23 cellular contexts compared by ENCODE assay signal in the genomic region with DNA sequence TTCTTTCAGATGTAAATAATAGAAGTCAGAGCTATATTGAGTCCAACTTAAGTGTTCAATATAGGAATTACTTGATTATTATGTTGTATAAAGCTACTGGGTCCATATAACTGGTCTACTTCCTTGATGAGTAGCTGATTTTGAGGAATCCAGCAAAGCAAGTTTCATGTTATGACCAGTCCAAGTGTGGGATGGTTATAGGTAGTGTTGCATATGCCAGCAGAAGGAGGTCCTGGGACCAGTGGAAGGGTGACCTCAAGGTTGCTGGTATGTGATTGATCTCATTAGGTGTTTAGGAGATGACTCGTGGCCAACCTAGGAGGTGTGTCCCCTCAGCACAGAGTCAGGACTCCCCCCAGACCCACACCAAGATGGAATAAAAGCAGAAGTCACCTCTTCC.
A peak's percentile ranks its signal among the peaks of the same experiment; 100 is the strongest.
DNase-seq lines count a peak whose midpoint lies in the region; ATAC-seq and TF ChIP-seq lines count a peak whose summit lies in the region.
"Had no signal": no experiment of that assay in that cellular context is flagged by ENCODE, and none has a peak within 500 bp of the region (broad histone marks: within the 10 kb centered on the region; RNA-seq: fewer than 3 reads in every experiment).

No MANE protein-coding gene starts in this region.

- H3K4me1 ChIP-seq in mammary epithelial cell (ENCODE audit: insufficient read depth, low read length) = peaks cover 4% of the 10 kb centered on the region
- no peaks in the 10 kb centered on the region for H3K4me1 ChIP-seq in breast epithelium
- H3K4me1 ChIP-seq in smooth muscle cell (ENCODE audit: low read depth) = peaks cover 4% of the 10 kb centered on the region
- H3K4me1 ChIP-seq: A549 had no signal

- dilution Hi-C loops in mammary epithelial cell (cut with HindIII; ENCODE audit: low sequenced_read_pairs) = no loop called here

- H3K27me3 ChIP-seq in mammary epithelial cell (ENCODE audit: insufficient read depth, low read length) (no peaks in the 10 kb centered on the region), breast epithelium (no peaks in the 10 kb centered on the region), smooth muscle cell (ENCODE audit: low read depth) (no peaks in the 10 kb centered on the region)
- H3K27me3 ChIP-seq: BE2C; BLaER1 treated with 17β-estradiol and CSF1 and Interleukin-3, amounts not matched to agents 10 nM and 100 nM had no signal

- no TSS peak for BruUV-seq in mammary epithelial cell (replicated peaks; lab: Mats Ljungman, UMichigan)

- H3K9me3 ChIP-seq in mammary epithelial cell (replicated peaks; ENCODE audit: insufficient read depth, low read length) (no peaks in the 10 kb centered on the region), breast epithelium (no peaks in the 10 kb centered on the region), smooth muscle cell (replicated peaks; ENCODE audit: low read depth) (no peaks in the 10 kb centered on the region)
- H3K9me3 ChIP-seq: A549; BE2C; BLaER1 treated with 17β-estradiol and CSF1 and Interleukin-3, amounts not matched to agents 10 nM and 100 nM had no signal

- intact Hi-C loops in mammary epithelial cell (cut with micrococcal nuclease) = loop anchor here (5.0 kb wide), 2 partner anchors 34 to 49 kb away; no protein-coding TSS in a partner anchor
- intact Hi-C loops in breast epithelium (cut with DNase I; ENCODE audit: low total_unique reads) = no loop called here

- H2AFZ ChIP-seq in mammary epithelial cell (ENCODE audit: low read depth, low read length) (no peak overlapping the region), smooth muscle cell (ENCODE audit: low read depth) (no peak overlapping the region)
- H2AFZ ChIP-seq: GM23248 had no signal

- no peaks in the 10 kb centered on the region for H3F3A ChIP-seq in smooth muscle cell (ENCODE audit: low read depth)

- TF ChIP-seq CTCF in mammary epithelial cell (conservative IDR thresholded peaks at IDR 0.05 in 1 of 2, IDR thresholded peaks at IDR 0.05 in 1 of 2; ENCODE audit: extremely low read depth in 1 of 2, insufficient read depth in 1 of 2, low read depth in 1 of 2, low read length in 2 of 2) (no peak), breast epithelium (IDR thresholded peaks at IDR 0.05) (no peak), smooth muscle cell (IDR thresholded peaks at IDR 0.05; ENCODE audit: borderline replicate concordance, insufficient read depth, poor library complexity, severe bottlenecking) (no peak)

- H3K36me3 ChIP-seq in mammary epithelial cell (ENCODE audit: insufficient read depth, low read length) (no peaks in the 10 kb centered on the region), breast epithelium (no peaks in the 10 kb centered on the region), smooth muscle cell (ENCODE audit: low read depth) (no peaks in the 10 kb centered on the region)
- H3K36me3 ChIP-seq: BE2C had no signal

- H3K9ac ChIP-seq in mammary epithelial cell (ENCODE audit: insufficient read depth, low read length) = no peak overlapping the region
- no peak overlapping the region for H3K9ac ChIP-seq in smooth muscle cell (ENCODE audit: low read depth)
- H3K9ac ChIP-seq: BLaER1 treated with 17β-estradiol and CSF1 and Interleukin-3, amounts not matched to agents 10 nM and 100 nM; GM23248 had no signal

- no peak overlapping the region for H3K4me3 ChIP-seq in mammary epithelial cell (replicated peaks in 1 of 3; ENCODE audit: insufficient read depth in 1 of 3, low read depth in 2 of 3, low read length in 3 of 3)
- no peak overlapping the region for H3K4me3 ChIP-seq in breast epithelium
- no peak overlapping the region for H3K4me3 ChIP-seq in smooth muscle cell
- H3K4me3 ChIP-seq: A549; BLaER1 treated with 17β-estradiol and CSF1 and Interleukin-3, amounts not matched to agents 10 nM and 100 nM; GM12878; GM23248 had no signal

- DNase-seq in mammary epithelial cell (peak; percentile 33), breast epithelium (ENCODE audit: low spot score in 2 of 2) (no peak), kidney tubule cell (ENCODE audit: low spot score) (peak; percentile 46), smooth muscle cell (lab: John Stamatoyannopoulos, UW; ENCODE audit: unreplicated experiment) (no peak)
- DNase-seq: 8988T; ACHN; AML-193; BE2C; CD4-positive, alpha-beta T cell; CD8-positive, alpha-beta memory T cell; DMS 273 treated with DMSO at 0.1 percent for 48 hours; DMS79; EL; GDM1; GM23248; H7; HCEC 1CT had no signal

- ATAC-seq in esophagus mucosa (peak; percentile 48), HG02759 (IDR thresholded peaks at IDR 0.05; ENCODE audit: unreplicated experiment) (no peak), HG02571 (IDR thresholded peaks at IDR 0.05; ENCODE audit: unreplicated experiment) (no peak)
- ATAC-seq: A549, GM12878 had no signal

- TF ChIP-seq POLR2A in breast epithelium (IDR thresholded peaks at IDR 0.05) = no peak

- H3K4me2 ChIP-seq in mammary epithelial cell (ENCODE audit: insufficient read depth, low read depth, low read length) (peak overlapping the region; percentile 2), smooth muscle cell (no peak overlapping the region)
- H3K4me2 ChIP-seq: A549; BLaER1 treated with 17β-estradiol and CSF1 and Interleukin-3, amounts not matched to agents 10 nM and 100 nM had no signal

- in situ Hi-C loops in mammary epithelial cell (cut with MboI; ENCODE audit: low sequenced_read_pairs in 2 of 2) = no loop called here

- no peak overlapping the region for H3K27ac ChIP-seq in mammary epithelial cell (ENCODE audit: insufficient read depth, low read depth, low read length)
- no peak overlapping the region for H3K27ac ChIP-seq in breast epithelium
- no peak overlapping the region for H3K27ac ChIP-seq in smooth muscle cell (ENCODE audit: low read depth)
- H3K27ac ChIP-seq: A549; BLaER1 treated with 17β-estradiol and CSF1 and Interleukin-3, amounts not matched to agents 10 nM and 100 nM; GM23248 had no signal

- no peaks in the 10 kb centered on the region for H3K79me2 ChIP-seq in mammary epithelial cell (ENCODE audit: insufficient read depth, low read length)
- H3K79me2 ChIP-seq in smooth muscle cell (ENCODE audit: low read depth) = no peaks in the 10 kb centered on the region

- CTCF ChIA-PET in mammary epithelial cell (lab: Charles Lee; ENCODE audit: low non-redundant PET) = no interaction called here

- H4K20me1 ChIP-seq in mammary epithelial cell (ENCODE audit: insufficient read depth, low read length) (no peaks in the 10 kb centered on the region), smooth muscle cell (ENCODE audit: low read depth) (no peaks in the 10 kb centered on the region)
- H4K20me1 ChIP-seq: BLaER1 treated with 17β-estradiol and CSF1 and Interleukin-3, amounts not matched to agents 10 nM and 100 nM had no signal

- WGBS in mammary epithelial cell (ENCODE audit: low coverage, missing lambda C conversion rate) = 100% methylated on average over 1 of the region's 1 CpG
- 94% methylated on average over 1 of the region's 1 CpG for WGBS in smooth muscle cell (ENCODE audit: low lambda C conversion rate)

Comparison
In these comparisons a context has a peak if more than half of its experiments do, and no peak if none do; other contexts are left out.
1. DNase-seq: peak in mammary epithelial cell (single experiment) and kidney tubule cell (single experiment); none in breast epithelium (0 of 2) and smooth muscle cell (single experiment).